In the genomic region with DNA sequence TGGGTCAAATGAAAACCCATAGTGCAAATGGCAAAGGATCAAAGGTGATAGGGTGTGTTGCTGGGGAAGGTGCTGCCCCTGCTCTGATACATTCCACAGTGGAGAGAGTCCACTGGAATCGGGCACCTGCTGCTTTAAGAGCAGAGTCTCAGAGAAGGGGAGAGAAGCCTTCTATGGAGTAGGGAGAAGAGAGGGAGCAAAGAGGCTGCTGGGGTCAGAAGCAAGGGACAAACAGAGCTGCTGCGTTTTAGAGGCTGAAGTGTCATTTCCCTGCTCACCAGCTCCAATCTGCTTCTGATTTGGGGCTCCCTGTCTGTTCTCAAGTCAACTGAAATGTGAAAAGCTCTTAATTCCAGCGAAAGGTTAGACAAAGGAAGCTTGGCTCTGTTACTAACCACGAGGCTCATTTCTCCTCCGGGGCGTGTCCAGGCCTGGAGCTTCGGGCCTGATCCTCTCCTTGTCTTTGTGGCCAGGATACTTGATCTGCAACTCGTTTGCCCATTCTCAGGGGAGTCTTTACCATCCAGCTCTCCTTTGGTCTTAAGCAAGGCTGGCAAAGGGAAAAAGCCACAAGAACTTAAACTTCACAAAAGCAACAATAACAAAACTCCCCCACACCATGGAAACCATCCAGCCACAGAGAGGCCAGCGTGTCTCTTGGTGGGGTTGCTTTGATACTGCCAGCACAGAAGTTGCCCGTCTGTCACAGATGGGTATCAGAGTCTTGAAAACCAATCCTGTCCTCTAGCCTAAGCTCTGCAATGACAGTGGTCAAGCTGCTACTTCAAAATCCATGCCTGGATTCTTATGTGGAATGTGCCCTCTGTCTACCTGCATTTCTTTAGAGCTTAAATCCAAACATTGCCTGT, we compare ENCODE assay signal across 11 cellular contexts.
A peak's percentile ranks its signal among the peaks of the same experiment; 100 is the strongest.
DNase-seq lines count a peak whose midpoint lies in the region; ATAC-seq and TF ChIP-seq lines count a peak whose summit lies in the region.
"Had no signal": no experiment of that assay in that cellular context is flagged by ENCODE, and none has a peak within 500 bp of the region (broad histone marks: within the 10 kb centered on the region; RNA-seq: fewer than 3 reads in every experiment).

No MANE protein-coding gene starts in this region.

- peaks cover 3% of the 10 kb centered on the region for H3K27me3 Mint-ChIP-seq in nephron (ENCODE audit: low read depth)
- H3K27me3 Mint-ChIP-seq: B cell, naive B cell had no signal

- TF ChIP-seq CTCF in NB4 (IDR thresholded peaks at IDR 0.05; ENCODE audit: low read depth, low read length) (no peak), nephron (IDR thresholded peaks at IDR 0.05; ENCODE audit: unreplicated experiment in 3 of 3) (no peak)

- H3K4me3 ChIP-seq in NB4 (ENCODE audit: low read depth, low read length): no peak overlapping the region

- no peaks in the 10 kb centered on the region for H3K36me3 Mint-ChIP-seq in nephron (ENCODE audit: low read depth)

- no peak overlapping the region for H3K4me3 Mint-ChIP-seq in nephron
- H3K4me3 Mint-ChIP-seq: activated T-helper 1 cell treated with anti-CD3 and anti-CD28 coated beads, Interleukin-12 subunit alpha, Interleukin-12 subunit beta, Interleukin-2, Interleukin-4 antibody, amounts not matched to agents 30 ng/mL and 10 ng/mL and 1 ng/mL, durations not matched to agents 14 hours and 24 hours and 36 hours; B cell; naive B cell had no signal

- H3K9me3 Mint-ChIP-seq in nephron: no peaks in the 10 kb centered on the region
- H3K9me3 Mint-ChIP-seq: activated T-helper 1 cell treated with anti-CD3 and anti-CD28 coated beads, Interleukin-12 subunit alpha, Interleukin-12 subunit beta, Interleukin-2, Interleukin-4 antibody, amounts not matched to agents 30 ng/mL and 10 ng/mL and 1 ng/mL, durations not matched to agents 14 hours and 24 hours and 36 hours; naive B cell had no signal

- no peak for TF ChIP-seq POLR2A in NB4 (IDR thresholded peaks at IDR 0.05; ENCODE audit: extremely low read depth, insufficient read length)

- peaks cover 18% of the 10 kb centered on the region for H3K4me1 Mint-ChIP-seq in nephron
- H3K4me1 Mint-ChIP-seq: B cell, naive B cell had no signal

- ATAC-seq in GM18870 (IDR thresholded peaks at IDR 0.05; ENCODE audit: unreplicated experiment): no peak

- DNase-seq in AG08395 (ENCODE audit: low spot score) (peak; percentile 65), NB4 (ENCODE audit: low read depth) (peak; percentile 13), epidermal melanocyte (ENCODE audit: insufficient read length, low spot score) (peak; percentile 40), KG1 (lab: John Stamatoyannopoulos, UW) (no peak), NCI-H1105 (lab: John Stamatoyannopoulos, UW) (no peak)
- DNase-seq in stimulated activated CD4-positive, alpha-beta T cell treated with anti-CD3 and anti-CD28 coated beads, Interleukin-12 subunit alpha, Interleukin-12 subunit beta, amount 100 ng/mL, for 4 hours: no peak
- DNase-seq: naive B cell had no signal

- H3K27ac Mint-ChIP-seq in nephron: peak overlapping the region; percentile 56 to 68 (median 58)
- H3K27ac Mint-ChIP-seq: activated T-helper 1 cell treated with anti-CD3 and anti-CD28 coated beads, Interleukin-12 subunit alpha, Interleukin-12 subunit beta, Interleukin-2, Interleukin-4 antibody, amounts not matched to agents 30 ng/mL and 10 ng/mL and 1 ng/mL, durations not matched to agents 14 hours and 24 hours and 36 hours; B cell had no signal

Comparison
In these comparisons a context has a peak if more than half of its experiments do, and no peak if none do; other contexts are left out.
1. DNase-seq: peak in AG08395 (single experiment), NB4 (single experiment) and epidermal melanocyte (single experiment); none in stimulated activated CD4-positive, alpha-beta T cell treated with anti-CD3 and anti-CD28 coated beads, Interleukin-12 subunit alpha, Interleukin-12 subunit beta, amount 100 ng/mL, for 4 hours (single experiment), KG1 (single experiment) and NCI-H1105 (single experiment).